Comparison of ENCODE assay signal across 1 cellular context in the genomic region with DNA sequence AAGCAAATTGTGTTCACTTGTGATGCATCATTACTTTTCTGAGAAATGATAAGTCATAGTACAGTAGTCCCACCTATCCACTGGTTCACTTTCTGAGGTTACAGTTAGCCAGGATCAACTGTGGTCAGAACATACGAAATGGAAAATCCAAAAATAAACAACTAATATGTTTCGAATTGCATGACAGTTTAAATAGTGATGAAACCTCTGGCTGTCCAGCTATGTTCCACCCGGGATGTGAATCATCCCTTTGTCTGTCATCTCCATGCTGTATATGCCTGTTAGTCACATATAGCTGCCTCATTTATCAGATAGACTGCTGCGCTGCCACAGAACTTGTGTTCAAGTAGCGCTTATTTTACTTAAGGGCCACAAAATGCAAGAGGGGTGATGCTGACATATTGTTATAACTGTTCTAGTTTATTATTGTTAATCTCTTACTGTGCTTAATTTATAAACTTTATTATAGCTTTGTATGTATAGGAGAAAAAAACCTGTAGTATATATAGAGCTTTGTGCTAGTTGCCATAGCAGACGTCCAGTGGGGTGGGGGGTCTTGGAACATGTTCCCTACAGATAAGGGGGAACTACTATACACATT.
A peak's percentile ranks its signal among the peaks of the same experiment; 100 is the strongest.
TF ChIP-seq lines count a peak whose summit lies in the region.

No MANE protein-coding gene starts in this region.

TF ChIP-seq in K562, 482 proteins besides CTCF, POLR2A, EP300 and RAD21 (continues in another document):
- TF ChIP-seq MYBL2 (IDR thresholded peaks at IDR 0.05; ENCODE audit: low read depth) (peak; percentile 90), MYBL2 (CRISPR knock-in tag; IDR thresholded peaks at IDR 0.05; ENCODE audit: borderline replicate concordance) (no peak), ZC3H4 (CRISPR knock-in tag; IDR thresholded peaks at IDR 0.05; ENCODE audit: borderline replicate concordance) (no peak), HCFC1 (IDR thresholded peaks at IDR 0.05; ENCODE audit: low read depth, low read length) (peak; percentile 46; the same call in 1 of the 2 replicates), CEBPG (CRISPR knock-in tag; IDR thresholded peaks at IDR 0.05) (peak; percentile 96), CEBPG (tag; conservative IDR thresholded peaks at IDR 0.05 in 1 of 2, IDR thresholded peaks at IDR 0.05 in 1 of 2) (peak; percentile 90 to 98), TEAD1 (CRISPR knock-in tag; IDR thresholded peaks at IDR 0.05) (peak in 1 of 2 experiments; percentile 62; a peak in 1 of 4 replicates), SMARCC2 (IDR thresholded peaks at IDR 0.05; ENCODE audit: low read depth) (peak; percentile 92), ZNF778 (CRISPR knock-in tag; IDR thresholded peaks at IDR 0.05) (no peak), DNMT1 (IDR thresholded peaks at IDR 0.05) (no peak), PRMT5 (CRISPR knock-in tag; IDR thresholded peaks at IDR 0.05) (no peak), KLF16 (IDR thresholded peaks at IDR 0.05) (0 out of 2 replicates have a peak, but pooled peaks have one; percentile 4), SRSF9 (IDR thresholded peaks at IDR 0.05; ENCODE audit: borderline replicate concordance, low read depth, low read length) (no peak), L3MBTL2 (IDR thresholded peaks at IDR 0.05) (0 out of 2 replicates have a peak, but pooled peaks have one; percentile 25), SRF (CRISPR knock-in tag; IDR thresholded peaks at IDR 0.05) (no peak), HDAC6 (IDR thresholded peaks at IDR 0.05; ENCODE audit: low read depth, low read length) (no peak), HDAC3 (IDR thresholded peaks at IDR 0.05; ENCODE audit: borderline replicate concordance, partially characterized antibody) (peak; percentile 53), ZNF347 (CRISPR knock-in tag; IDR thresholded peaks at IDR 0.05; ENCODE audit: low read depth) (0 out of 2 replicates have a peak, but pooled peaks have one; percentile 16), SIRT6 (IDR thresholded peaks at IDR 0.05; ENCODE audit: low read depth, low read length) (no peak), ZNF146 (CRISPR knock-in tag; IDR thresholded peaks at IDR 0.05; ENCODE audit: unreplicated experiment) (no peak), SPI1 (IDR thresholded peaks at IDR 0.05; ENCODE audit: borderline replicate concordance, low read depth, low read length) (no peak), ZNF316 (IDR thresholded peaks at IDR 0.05) (peak; percentile 58; the same call in 1 of the 2 replicates), TCF3 (CRISPR knock-in tag; IDR thresholded peaks at IDR 0.05) (peak; percentile 78), NEUROD1 (IDR thresholded peaks at IDR 0.05; ENCODE audit: borderline replicate concordance, low read depth, low read length, partially characterized antibody) (peak; percentile 72), SNIP1 (IDR thresholded peaks at IDR 0.05; ENCODE audit: low read depth) (no peak), ADNP (tag; IDR thresholded peaks at IDR 0.05) (peak; percentile 68; the same call in 1 of the 2 replicates), HDAC2 (IDR thresholded peaks at IDR 0.05) (peak; percentile 73; the same call in 1 of the 2 replicates), CBFA2T3 (IDR thresholded peaks at IDR 0.05) (peak; percentile 68), SMARCA4 (IDR thresholded peaks at IDR 0.05) (peak; percentile 94), EGR1 (conservative IDR thresholded peaks at IDR 0.05) (no peak), ILF3 (IDR thresholded peaks at IDR 0.05; ENCODE audit: borderline replicate concordance) (peak; percentile 25; the same call in 1 of the 2 replicates), ZNF23 (CRISPR knock-in tag; IDR thresholded peaks at IDR 0.05) (0 out of 2 replicates have a peak, but pooled peaks have one; percentile 35), MEF2A (IDR thresholded peaks at IDR 0.05; ENCODE audit: control insufficient read depth, low read depth, low read length) (peak; percentile 93), HMG20A (CRISPR knock-in tag; conservative IDR thresholded peaks at IDR 0.05) (no peak), ZNF121 (CRISPR knock-in tag; conservative IDR thresholded peaks at IDR 0.05) (no peak), MAFG (tag; conservative IDR thresholded peaks at IDR 0.05) (peak; percentile 72), NR4A1 (CRISPR knock-in tag; IDR thresholded peaks at IDR 0.05) (no peak), NR4A1 (tag; IDR thresholded peaks at IDR 0.05) (peak; percentile 14; the same call in 1 of the 2 replicates), CHCHD3 (CRISPR knock-in tag; IDR thresholded peaks at IDR 0.05) (no peak), DMBX1 (CRISPR knock-in tag; IDR thresholded peaks at IDR 0.05; ENCODE audit: borderline replicate concordance) (peak; percentile 40; the same call in 1 of the 2 replicates)
- TF ChIP-seq, protein P1, sequence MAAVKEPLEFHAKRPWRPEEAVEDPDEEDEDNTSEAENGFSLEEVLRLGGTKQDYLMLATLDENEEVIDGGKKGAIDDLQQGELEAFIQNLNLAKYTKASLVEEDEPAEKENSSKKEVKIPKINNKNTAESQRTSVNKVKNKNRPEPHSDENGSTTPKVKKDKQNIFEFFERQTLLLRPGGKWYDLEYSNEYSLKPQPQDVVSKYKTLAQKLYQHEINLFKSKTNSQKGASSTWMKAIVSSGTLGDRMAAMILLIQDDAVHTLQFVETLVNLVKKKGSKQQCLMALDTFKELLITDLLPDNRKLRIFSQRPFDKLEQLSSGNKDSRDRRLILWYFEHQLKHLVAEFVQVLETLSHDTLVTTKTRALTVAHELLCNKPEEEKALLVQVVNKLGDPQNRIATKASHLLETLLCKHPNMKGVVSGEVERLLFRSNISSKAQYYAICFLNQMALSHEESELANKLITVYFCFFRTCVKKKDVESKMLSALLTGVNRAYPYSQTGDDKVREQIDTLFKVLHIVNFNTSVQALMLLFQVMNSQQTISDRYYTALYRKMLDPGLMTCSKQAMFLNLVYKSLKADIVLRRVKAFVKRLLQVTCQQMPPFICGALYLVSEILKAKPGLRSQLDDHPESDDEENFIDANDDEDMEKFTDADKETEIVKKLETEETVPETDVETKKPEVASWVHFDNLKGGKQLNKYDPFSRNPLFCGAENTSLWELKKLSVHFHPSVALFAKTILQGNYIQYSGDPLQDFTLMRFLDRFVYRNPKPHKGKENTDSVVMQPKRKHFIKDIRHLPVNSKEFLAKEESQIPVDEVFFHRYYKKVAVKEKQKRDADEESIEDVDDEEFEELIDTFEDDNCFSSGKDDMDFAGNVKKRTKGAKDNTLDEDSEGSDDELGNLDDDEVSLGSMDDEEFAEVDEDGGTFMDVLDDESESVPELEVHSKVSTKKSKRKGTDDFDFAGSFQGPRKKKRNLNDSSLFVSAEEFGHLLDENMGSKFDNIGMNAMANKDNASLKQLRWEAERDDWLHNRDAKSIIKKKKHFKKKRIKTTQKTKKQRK (IDR thresholded peaks at IDR 0.05; ENCODE audit: borderline replicate concordance, low read depth, low read length) = no peak
- TF ChIP-seq, protein P2, sequence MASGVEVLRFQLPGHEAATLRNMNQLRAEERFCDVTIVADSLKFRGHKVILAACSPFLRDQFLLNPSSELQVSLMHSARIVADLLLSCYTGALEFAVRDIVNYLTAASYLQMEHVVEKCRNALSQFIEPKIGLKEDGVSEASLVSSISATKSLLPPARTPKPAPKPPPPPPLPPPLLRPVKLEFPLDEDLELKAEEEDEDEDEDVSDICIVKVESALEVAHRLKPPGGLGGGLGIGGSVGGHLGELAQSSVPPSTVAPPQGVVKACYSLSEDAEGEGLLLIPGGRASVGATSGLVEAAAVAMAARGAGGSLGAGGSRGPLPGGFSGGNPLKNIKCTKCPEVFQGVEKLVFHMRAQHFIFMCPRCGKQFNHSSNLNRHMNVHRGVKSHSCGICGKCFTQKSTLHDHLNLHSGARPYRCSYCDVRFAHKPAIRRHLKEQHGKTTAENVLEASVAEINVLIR (CRISPR knock-in tag; IDR thresholded peaks at IDR 0.05) = peak; percentile 68; the same call in 1 of the 2 replicates
- TF ChIP-seq, protein P3, sequence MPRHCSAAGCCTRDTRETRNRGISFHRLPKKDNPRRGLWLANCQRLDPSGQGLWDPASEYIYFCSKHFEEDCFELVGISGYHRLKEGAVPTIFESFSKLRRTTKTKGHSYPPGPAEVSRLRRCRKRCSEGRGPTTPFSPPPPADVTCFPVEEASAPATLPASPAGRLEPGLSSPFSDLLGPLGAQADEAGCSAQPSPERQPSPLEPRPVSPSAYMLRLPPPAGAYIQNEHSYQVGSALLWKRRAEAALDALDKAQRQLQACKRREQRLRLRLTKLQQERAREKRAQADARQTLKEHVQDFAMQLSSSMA (CRISPR knock-in tag; IDR thresholded peaks at IDR 0.05) = no peak
- TF ChIP-seq, protein P4, sequence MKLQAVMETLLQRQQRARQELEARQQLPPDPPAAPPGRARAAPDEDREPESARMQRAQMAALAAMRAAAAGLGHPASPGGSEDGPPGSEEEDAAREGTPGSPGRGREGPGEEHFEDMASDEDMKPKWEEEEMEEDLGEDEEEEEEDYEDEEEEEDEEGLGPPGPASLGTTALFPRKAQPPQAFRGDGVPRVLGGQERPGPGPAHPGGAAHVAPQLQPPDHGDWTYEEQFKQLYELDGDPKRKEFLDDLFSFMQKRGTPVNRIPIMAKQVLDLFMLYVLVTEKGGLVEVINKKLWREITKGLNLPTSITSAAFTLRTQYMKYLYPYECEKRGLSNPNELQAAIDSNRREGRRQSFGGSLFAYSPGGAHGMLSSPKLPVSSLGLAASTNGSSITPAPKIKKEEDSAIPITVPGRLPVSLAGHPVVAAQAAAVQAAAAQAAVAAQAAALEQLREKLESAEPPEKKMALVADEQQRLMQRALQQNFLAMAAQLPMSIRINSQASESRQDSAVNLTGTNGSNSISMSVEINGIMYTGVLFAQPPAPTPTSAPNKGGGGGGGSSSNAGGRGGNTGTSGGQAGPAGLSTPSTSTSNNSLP (IDR thresholded peaks at IDR 0.05; ENCODE audit: borderline replicate concordance, low read depth, low read length) = peak; percentile 95
- TF ChIP-seq, protein P5, sequence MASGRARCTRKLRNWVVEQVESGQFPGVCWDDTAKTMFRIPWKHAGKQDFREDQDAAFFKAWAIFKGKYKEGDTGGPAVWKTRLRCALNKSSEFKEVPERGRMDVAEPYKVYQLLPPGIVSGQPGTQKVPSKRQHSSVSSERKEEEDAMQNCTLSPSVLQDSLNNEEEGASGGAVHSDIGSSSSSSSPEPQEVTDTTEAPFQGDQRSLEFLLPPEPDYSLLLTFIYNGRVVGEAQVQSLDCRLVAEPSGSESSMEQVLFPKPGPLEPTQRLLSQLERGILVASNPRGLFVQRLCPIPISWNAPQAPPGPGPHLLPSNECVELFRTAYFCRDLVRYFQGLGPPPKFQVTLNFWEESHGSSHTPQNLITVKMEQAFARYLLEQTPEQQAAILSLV (tag; IDR thresholded peaks at IDR 0.05) = peak; percentile 50; the same call in 1 of the 2 replicates
- TF ChIP-seq, protein P6, sequence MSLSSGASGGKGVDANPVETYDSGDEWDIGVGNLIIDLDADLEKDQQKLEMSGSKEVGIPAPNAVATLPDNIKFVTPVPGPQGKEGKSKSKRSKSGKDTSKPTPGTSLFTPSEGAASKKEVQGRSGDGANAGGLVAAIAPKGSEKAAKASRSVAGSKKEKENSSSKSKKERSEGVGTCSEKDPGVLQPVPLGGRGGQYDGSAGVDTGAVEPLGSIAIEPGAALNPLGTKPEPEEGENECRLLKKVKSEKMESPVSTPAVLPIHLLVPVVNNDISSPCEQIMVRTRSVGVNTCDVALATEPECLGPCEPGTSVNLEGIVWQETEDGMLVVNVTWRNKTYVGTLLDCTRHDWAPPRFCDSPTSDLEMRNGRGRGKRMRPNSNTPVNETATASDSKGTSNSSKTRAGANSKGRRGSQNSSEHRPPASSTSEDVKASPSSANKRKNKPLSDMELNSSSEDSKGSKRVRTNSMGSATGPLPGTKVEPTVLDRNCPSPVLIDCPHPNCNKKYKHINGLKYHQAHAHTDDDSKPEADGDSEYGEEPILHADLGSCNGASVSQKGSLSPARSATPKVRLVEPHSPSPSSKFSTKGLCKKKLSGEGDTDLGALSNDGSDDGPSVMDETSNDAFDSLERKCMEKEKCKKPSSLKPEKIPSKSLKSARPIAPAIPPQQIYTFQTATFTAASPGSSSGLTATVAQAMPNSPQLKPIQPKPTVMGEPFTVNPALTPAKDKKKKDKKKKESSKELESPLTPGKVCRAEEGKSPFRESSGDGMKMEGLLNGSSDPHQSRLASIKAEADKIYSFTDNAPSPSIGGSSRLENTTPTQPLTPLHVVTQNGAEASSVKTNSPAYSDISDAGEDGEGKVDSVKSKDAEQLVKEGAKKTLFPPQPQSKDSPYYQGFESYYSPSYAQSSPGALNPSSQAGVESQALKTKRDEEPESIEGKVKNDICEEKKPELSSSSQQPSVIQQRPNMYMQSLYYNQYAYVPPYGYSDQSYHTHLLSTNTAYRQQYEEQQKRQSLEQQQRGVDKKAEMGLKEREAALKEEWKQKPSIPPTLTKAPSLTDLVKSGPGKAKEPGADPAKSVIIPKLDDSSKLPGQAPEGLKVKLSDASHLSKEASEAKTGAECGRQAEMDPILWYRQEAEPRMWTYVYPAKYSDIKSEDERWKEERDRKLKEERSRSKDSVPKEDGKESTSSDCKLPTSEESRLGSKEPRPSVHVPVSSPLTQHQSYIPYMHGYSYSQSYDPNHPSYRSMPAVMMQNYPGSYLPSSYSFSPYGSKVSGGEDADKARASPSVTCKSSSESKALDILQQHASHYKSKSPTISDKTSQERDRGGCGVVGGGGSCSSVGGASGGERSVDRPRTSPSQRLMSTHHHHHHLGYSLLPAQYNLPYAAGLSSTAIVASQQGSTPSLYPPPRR (CRISPR knock-in tag; IDR thresholded peaks at IDR 0.05; ENCODE audit: borderline replicate concordance) = peak; percentile 37; the same call in 1 of the 2 replicates
- TF ChIP-seq, protein P7, sequence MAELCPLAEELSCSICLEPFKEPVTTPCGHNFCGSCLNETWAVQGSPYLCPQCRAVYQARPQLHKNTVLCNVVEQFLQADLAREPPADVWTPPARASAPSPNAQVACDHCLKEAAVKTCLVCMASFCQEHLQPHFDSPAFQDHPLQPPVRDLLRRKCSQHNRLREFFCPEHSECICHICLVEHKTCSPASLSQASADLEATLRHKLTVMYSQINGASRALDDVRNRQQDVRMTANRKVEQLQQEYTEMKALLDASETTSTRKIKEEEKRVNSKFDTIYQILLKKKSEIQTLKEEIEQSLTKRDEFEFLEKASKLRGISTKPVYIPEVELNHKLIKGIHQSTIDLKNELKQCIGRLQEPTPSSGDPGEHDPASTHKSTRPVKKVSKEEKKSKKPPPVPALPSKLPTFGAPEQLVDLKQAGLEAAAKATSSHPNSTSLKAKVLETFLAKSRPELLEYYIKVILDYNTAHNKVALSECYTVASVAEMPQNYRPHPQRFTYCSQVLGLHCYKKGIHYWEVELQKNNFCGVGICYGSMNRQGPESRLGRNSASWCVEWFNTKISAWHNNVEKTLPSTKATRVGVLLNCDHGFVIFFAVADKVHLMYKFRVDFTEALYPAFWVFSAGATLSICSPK (IDR thresholded peaks at IDR 0.05; ENCODE audit: borderline replicate concordance) = no peak
- TF ChIP-seq, protein P8, sequence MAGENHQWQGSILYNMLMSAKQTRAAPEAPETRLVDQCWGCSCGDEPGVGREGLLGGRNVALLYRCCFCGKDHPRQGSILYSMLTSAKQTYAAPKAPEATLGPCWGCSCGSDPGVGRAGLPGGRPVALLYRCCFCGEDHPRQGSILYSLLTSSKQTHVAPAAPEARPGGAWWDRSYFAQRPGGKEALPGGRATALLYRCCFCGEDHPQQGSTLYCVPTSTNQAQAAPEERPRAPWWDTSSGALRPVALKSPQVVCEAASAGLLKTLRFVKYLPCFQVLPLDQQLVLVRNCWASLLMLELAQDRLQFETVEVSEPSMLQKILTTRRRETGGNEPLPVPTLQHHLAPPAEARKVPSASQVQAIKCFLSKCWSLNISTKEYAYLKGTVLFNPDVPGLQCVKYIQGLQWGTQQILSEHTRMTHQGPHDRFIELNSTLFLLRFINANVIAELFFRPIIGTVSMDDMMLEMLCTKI (IDR thresholded peaks at IDR 0.05; ENCODE audit: partially characterized antibody) = no peak
